23 cellular contexts compared by ENCODE assay signal in the genomic region with DNA sequence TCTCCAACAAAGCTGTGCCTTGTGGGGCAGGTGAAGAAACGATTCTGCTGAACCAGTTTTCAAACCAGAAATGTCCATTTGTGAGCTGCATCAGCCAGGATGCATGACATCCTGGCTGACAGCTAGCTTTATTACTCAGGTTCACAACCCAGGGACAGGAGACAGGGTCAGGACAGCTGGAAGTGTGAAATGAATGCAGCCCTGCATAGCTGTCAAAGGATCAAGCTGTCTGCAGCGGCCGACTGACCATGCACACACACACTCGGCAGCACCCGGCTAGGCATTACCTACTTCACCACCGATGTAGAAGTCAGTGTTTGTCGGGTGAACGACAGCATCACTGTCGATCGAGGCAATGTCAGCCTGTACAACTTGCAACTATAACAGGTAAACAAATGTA.
"Had no signal": no experiment of that assay in that cellular context is flagged by ENCODE, and none has a peak within 500 bp of the region (broad histone marks: within the 10 kb centered on the region; RNA-seq: fewer than 3 reads in every experiment).

No MANE protein-coding gene starts in this region.

- H3K4me3 ChIP-seq: adrenal gland, ascending aorta, cardiac muscle cell, gastroesophageal sphincter, lower lobe of right lung, right lobe of liver, stomach, tibial artery, upper lobe of right lung had no signal

- ATAC-seq: gastroesophageal sphincter, lower lobe of right lung, right lobe of liver had no signal

- H3K27ac ChIP-seq: adrenal gland, ascending aorta, cardiac muscle cell, gastroesophageal sphincter, lower lobe of right lung, right lobe of liver, tibial artery, upper lobe of right lung, VCaP had no signal

- H3K27me3 ChIP-seq: adrenal gland, ascending aorta, cardiac muscle cell, gastroesophageal sphincter, right lobe of liver, stomach, tibial artery, upper lobe of right lung had no signal

- H3K4me1 ChIP-seq: right lobe of liver had no signal

- H3K9me3 ChIP-seq: adrenal gland, ascending aorta, gastroesophageal sphincter, lower lobe of right lung, right lobe of liver, stomach, tibial artery, upper lobe of right lung had no signal

- DNase-seq: activated CD4-positive, alpha-beta T cell treated with anti-CD3 and anti-CD28 coated beads for 4 hours; activated CD4-positive, alpha-beta T cell treated with anti-CD3 and anti-CD28 coated beads, Interleukin-2, amount 50 U/mL, for 4 hours; activated effector memory CD4-positive, alpha-beta T cell treated with anti-CD3 and anti-CD28 coated beads, Interleukin-2, amount 50 U/mL, for 16 hours; activated naive CD4-positive, alpha-beta T cell treated with anti-CD3 and anti-CD28 coated beads for 36 hours; activated naive CD8-positive, alpha-beta T cell treated with anti-CD3 and anti-CD28 coated beads for 36 hours; activated T-cell treated with anti-CD3 and anti-CD28 coated beads, Interleukin-2, amount 50 U/mL, for 1 hour; adrenal gland; cortex of kidney; hippocampal formation; immature natural killer cell; kidney; lower lobe of right lung; mesendoderm; right lobe of liver; stimulated activated CD4-positive, alpha-beta T cell treated with anti-CD3 and anti-CD28 coated beads, Interleukin-2, amount 100 ng/mL, for 48 hours; stomach; T-helper 9 cell; tibial artery; upper lobe of right lung had no signal
